Comparison of ENCODE assay signal across 8 cellular contexts in genomic region chr1:21651214-21652042, GRCh38. TPM values are rescaled to one million over a fixed set of nuclear protein-coding genes. Genes with fewer than 3 reads are reported as not detected.
DNase-seq lines count a peak whose midpoint lies in the region; TF ChIP-seq lines count a peak whose summit lies in the region.

No MANE protein-coding gene starts in this region.

- TF ChIP-seq CTCF in cardiac muscle cell (IDR thresholded peaks at IDR 0.05; ENCODE audit: low read depth, low read length): no peak

- H3K9me3 ChIP-seq in cardiac muscle cell (ENCODE audit: low read depth): no peaks in the 10 kb centered on the region

- H3K36me3 ChIP-seq in cardiac muscle cell (no peaks in the 10 kb centered on the region), rectal smooth muscle tissue (ENCODE audit: control insufficient read depth, insufficient read depth, low read length) (no peaks in the 10 kb centered on the region)

- no peak overlapping the region for H3K9ac ChIP-seq in rectal smooth muscle tissue (ENCODE audit: low read length)

- peak; percentile 43 for DNase-seq in ELR (ENCODE audit: low read depth)
- peak; percentile 47 for DNase-seq in NCI-H510A (lab: John Stamatoyannopoulos, UW)
- peak; percentile 56 for DNase-seq in activated naive CD4-positive, alpha-beta T cell treated with anti-CD3 and anti-CD28 coated beads, Interleukin-2, amount 50 U/mL, for 16 hours
- DNase-seq in cardiac muscle cell (ENCODE audit: low read depth in 1 of 2, low spot score in 1 of 2): peak; percentile 46 to 73
- no peak for DNase-seq in SW 1271 (lab: John Stamatoyannopoulos, UW)
- no peak for DNase-seq in NCI-H187 treated with DMSO at 0.1 percent for 48 hours (lab: John Stamatoyannopoulos, UW)
- no peak for DNase-seq in NCI-H226

- no peaks in the 10 kb centered on the region for H3K4me1 ChIP-seq in cardiac muscle cell (ENCODE audit: low read depth)
- H3K4me1 ChIP-seq in rectal smooth muscle tissue (ENCODE audit: control insufficient read depth, insufficient read depth, low read length): no peaks in the 10 kb centered on the region

- H3K27ac ChIP-seq in cardiac muscle cell: no peak overlapping the region
- H3K27ac ChIP-seq in rectal smooth muscle tissue (ENCODE audit: low read depth, low read length): no peak overlapping the region

- H3K27me3 ChIP-seq in cardiac muscle cell: peaks cover 16% of the 10 kb centered on the region
- H3K27me3 ChIP-seq in rectal smooth muscle tissue (ENCODE audit: control insufficient read depth, insufficient read depth, low read length): peaks cover 4% of the 10 kb centered on the region

- peak overlapping the region; percentile 34 for H3K4me3 ChIP-seq in cardiac muscle cell
- peak overlapping the region; percentile 73 for H3K4me3 ChIP-seq in rectal smooth muscle tissue (ENCODE audit: low read length)

RNA-seq across cellular contexts. Expression of gene RAP1GAP, which starts 17.7 kb away (rescaled TPM):
- total RNA-seq in cardiac muscle cell: 4.1 and 7.4 TPM in 2 replicates
- 5.8 and 9.8 TPM in 2 replicates for polyA plus RNA-seq in cardiac muscle cell

Comparison
In these comparisons a context has a peak if more than half of its experiments do, and no peak if none do; other contexts are left out.
1. DNase-seq: peak in ELR (single experiment), NCI-H510A (single experiment), activated naive CD4-positive, alpha-beta T cell treated with anti-CD3 and anti-CD28 coated beads, Interleukin-2, amount 50 U/mL, for 16 hours (single experiment) and cardiac muscle cell (2 of 2); none in SW 1271 (0 of 2), NCI-H187 treated with DMSO at 0.1 percent for 48 hours (single experiment) and NCI-H226 (single experiment).